In genomic region chr11:74007691-74008372, GRCh38 we compare ENCODE assay signal across 22 cellular contexts. TPM values are rescaled to one million over a fixed set of nuclear protein-coding genes. Genes with fewer than 3 reads are reported as not detected.
DNase-seq lines count a peak whose midpoint lies in the region; ATAC-seq and TF ChIP-seq lines count a peak whose summit lies in the region.
"Had no signal": no experiment of that assay in that cellular context is flagged by ENCODE, and none has a peak within 500 bp of the region (broad histone marks: within the 10 kb centered on the region; RNA-seq: fewer than 3 reads in every experiment).

No MANE protein-coding gene starts in this region.

- H3K27ac ChIP-seq in left ventricle myocardium inferior (replicated peaks) (peak overlapping the region; percentile 64), skeletal muscle tissue (ENCODE audit: low read depth, low read length) (peak overlapping the region; percentile 98)
- H3K27ac ChIP-seq: lower lobe of right lung, pancreas, testis had no signal

- TF ChIP-seq CTCF in left ventricle myocardium inferior (IDR thresholded peaks at IDR 0.05; ENCODE audit: borderline replicate concordance), result no peak

- H3K36me3 ChIP-seq in left ventricle myocardium inferior, result peaks cover 27% of the 10 kb centered on the region
- peaks cover 43 to 49% (median 43%) of the 10 kb centered on the region in 3 donors for H3K36me3 ChIP-seq in skeletal muscle tissue (ENCODE audit: control insufficient read depth in 3 of 3, insufficient read depth in 3 of 3, low read length in 3 of 3)
- H3K36me3 ChIP-seq: pancreas had no signal

- peak overlapping the region; percentile 94 to 100 (median 99) for H3K9ac ChIP-seq in skeletal muscle tissue (ENCODE audit: low read depth in 1 of 3, low read length in 3 of 3)

- H3K27me3 Mint-ChIP-seq in activated T-helper 17 cell treated with anti-CD3 and anti-CD28 coated beads, Interleukin-2, amount 50 U/mL, for 72 hours, result no peaks in the 10 kb centered on the region

- peaks cover 55% of the 10 kb centered on the region for H3K4me1 ChIP-seq in left ventricle myocardium inferior
- H3K4me1 ChIP-seq in skeletal muscle tissue (ENCODE audit: control insufficient read depth in 3 of 3, insufficient read depth in 3 of 3, low read length in 3 of 3), result peaks cover 58 to 85% (median 62%) of the 10 kb centered on the region in 3 donors
- H3K4me1 ChIP-seq: pancreas, testis had no signal

- peaks cover 44% of the 10 kb centered on the region for H3K4me1 Mint-ChIP-seq in activated T-helper 17 cell treated with anti-CD3 and anti-CD28 coated beads, Interleukin-2, amount 50 U/mL, for 72 hours

- peaks cover 4% of the 10 kb centered on the region for H3K9me3 Mint-ChIP-seq in activated T-helper 17 cell treated with anti-CD3 and anti-CD28 coated beads, Interleukin-2, amount 50 U/mL, for 72 hours

- H3K9me3 ChIP-seq in left ventricle myocardium inferior (replicated peaks), result no peaks in the 10 kb centered on the region
- no peaks in the 10 kb centered on the region for H3K9me3 ChIP-seq in skeletal muscle tissue (ENCODE audit: control insufficient read depth in 3 of 3, low read length in 3 of 3)
- H3K9me3 ChIP-seq: lower lobe of right lung, pancreas, testis had no signal

- ATAC-seq in activated T-helper 17 cell treated with anti-CD3 and anti-CD28 coated beads, Interleukin-2, amount 50 U/mL, for 72 hours (replicated peaks), result no peak
- ATAC-seq: HCT116, lower lobe of right lung had no signal

- H3K36me3 Mint-ChIP-seq in activated T-helper 17 cell treated with anti-CD3 and anti-CD28 coated beads, Interleukin-2, amount 50 U/mL, for 72 hours (ENCODE audit: low read depth), result peaks cover 34% of the 10 kb centered on the region

- intact Hi-C loops in left ventricle myocardium inferior (cut with micrococcal nuclease), result no loop called here

- H3K4me3 ChIP-seq in left ventricle myocardium inferior, result peak overlapping the region; percentile 17
- H3K4me3 ChIP-seq in skeletal muscle tissue (ENCODE audit: low read length in 3 of 3), result peak overlapping the region; percentile 86 to 94 (median 89)
- H3K4me3 ChIP-seq: lower lobe of right lung, pancreas, skin epidermis, testis had no signal

- no peak overlapping the region for H3K4me3 Mint-ChIP-seq in activated T-helper 17 cell treated with anti-CD3 and anti-CD28 coated beads, Interleukin-2, amount 50 U/mL, for 72 hours

- peak; percentile 54 for DNase-seq in activated CD8-positive, alpha-beta memory T cell treated with anti-CD3 and anti-CD28 coated beads, Interleukin-2, amount 50 U/mL, for 48 hours
- no peak for DNase-seq in activated CD8-positive, alpha-beta memory T cell treated with anti-CD3 and anti-CD28 coated beads, Interleukin-2, amount 50 U/mL, for 4 hours
- DNase-seq in left ventricle myocardium inferior (no peak), A172 (ENCODE audit: low spot score) (no peak), CD1c-positive myeloid dendritic cell (ENCODE audit: extremely low spot score) (no peak), OCI-M2 (lab: John Stamatoyannopoulos, UW; ENCODE audit: unreplicated experiment) (no peak)
- DNase-seq: ACHN; activated CD4-positive, alpha-beta T cell treated with anti-CD3 and anti-CD28 coated beads, Interleukin-2, amount 50 U/mL, for 4 hours; activated effector memory CD4-positive, alpha-beta T cell treated with anti-CD3 and anti-CD28 coated beads, Interleukin-2, amount 50 U/mL, for 16 hours; aorta; DMS79 treated with DMSO at 0.1 percent for 48 hours; lower lobe of right lung; NCI-H1417; NCI-H2171; NCI-H526 treated with DMSO at 0.1 percent for 48 hours; pancreas; stimulated activated CD4-positive, alpha-beta T cell treated with anti-CD3 and anti-CD28 coated beads, Interleukin-4, amount 100 ng/mL, for 4 hours; testis had no signal

- peak overlapping the region; percentile 87 for H3K27ac Mint-ChIP-seq in activated T-helper 17 cell treated with anti-CD3 and anti-CD28 coated beads, Interleukin-2, amount 50 U/mL, for 72 hours

- no peaks in the 10 kb centered on the region for H3K27me3 ChIP-seq in left ventricle myocardium inferior (ENCODE audit: low read depth)
- no peaks in the 10 kb centered on the region for H3K27me3 ChIP-seq in skeletal muscle tissue (ENCODE audit: control insufficient read depth in 3 of 3, insufficient read depth in 3 of 3, low read length in 3 of 3)
- H3K27me3 ChIP-seq: pancreas, testis had no signal

RNA-seq across cellular contexts. Expression of gene UCP3, which starts 1.1 kb away (rescaled TPM):
- 1 to 10 TPM; 4.3 to 6.6 TPM for total RNA-seq in activated T-helper 17 cell treated with anti-CD3 and anti-CD28 coated beads, Interleukin-2, amount 50 U/mL, for 72 hours
- 2.7 TPM for total RNA-seq in left ventricle myocardium inferior
- 1.6 TPM for total RNA-seq in skeletal muscle tissue
- total RNA-seq in A172 (2014; rRNA removed; shearing (Covaris generic)), result 0.05 and 0.46 TPM in 2 replicates

RNA-seq across cellular contexts. Expression of gene UCP2, which starts 25.2 kb away (rescaled TPM):
- total RNA-seq in activated T-helper 17 cell treated with anti-CD3 and anti-CD28 coated beads, Interleukin-2, amount 50 U/mL, for 72 hours, result 100 to 1,000 TPM; 199 to 269 TPM
- total RNA-seq in left ventricle myocardium inferior, result 23.4 TPM
- 25.1 TPM for total RNA-seq in skeletal muscle tissue
- 18.8 and 30.4 TPM in 2 replicates for total RNA-seq in A172 (2014; rRNA removed; shearing (Covaris generic))

RNA-seq across cellular contexts. Expression of gene DNAJB13, which starts 57.0 kb away (rescaled TPM):
- 1 to 10 TPM in 1 of 2 donors, not detected in 1; 1.2 TPM for total RNA-seq in activated T-helper 17 cell treated with anti-CD3 and anti-CD28 coated beads, Interleukin-2, amount 50 U/mL, for 72 hours
- total RNA-seq in left ventricle myocardium inferior (not detected), skeletal muscle tissue (not detected)
- total RNA-seq in A172 (2014; rRNA removed; shearing (Covaris generic)), result not detected in 2 replicates
- total RNA-seq: aorta had no signal
